ENCODE assay signal across 10 cellular contexts in genomic region chr2:11160731-11161455, GRCh38. TPM values are rescaled to one million over a fixed set of nuclear protein-coding genes. Genes with fewer than 3 reads are reported as not detected.
DNase-seq lines count a peak whose midpoint lies in the region; ATAC-seq and TF ChIP-seq lines count a peak whose summit lies in the region.
"Had no signal": no experiment of that assay in that cellular context is flagged by ENCODE, and none has a peak within 500 bp of the region (broad histone marks: within the 10 kb centered on the region; RNA-seq: fewer than 3 reads in every experiment).

No MANE protein-coding gene starts in this region.

- H3K27ac ChIP-seq in CD4-positive, alpha-beta T cell (ENCODE audit: low read depth, low read length) = no peak overlapping the region
- H3K27ac ChIP-seq: pancreas had no signal

- no peak for TF ChIP-seq CTCF in CD4-positive, alpha-beta T cell (IDR thresholded peaks at IDR 0.05)

- intact Hi-C loops in CD4-positive, alpha-beta T cell (cut with DNase I, micrococcal nuclease) = no loop called here

- peak overlapping the region; percentile 54 for H3K4me3 Mint-ChIP-seq in CD4-positive, alpha-beta T cell
- peak overlapping the region; percentile 36 for H3K4me3 Mint-ChIP-seq in activated naive CD8-positive, alpha-beta T cell treated with anti-CD3 and anti-CD28 coated beads, Interleukin-2, amount 50 U/mL, for 24 hours

- no peaks in the 10 kb centered on the region for H3K27me3 ChIP-seq in CD4-positive, alpha-beta T cell (ENCODE audit: control insufficient read depth, insufficient read depth, low read length)
- H3K27me3 ChIP-seq: pancreas had no signal

- H3K27me3 Mint-ChIP-seq in CD4-positive, alpha-beta T cell = no peaks in the 10 kb centered on the region
- H3K27me3 Mint-ChIP-seq in activated naive CD8-positive, alpha-beta T cell treated with anti-CD3 and anti-CD28 coated beads, Interleukin-2, amount 50 U/mL, for 24 hours = no peaks in the 10 kb centered on the region

- POLR2A ChIA-PET in CD4-positive, alpha-beta T cell (lab: Charles Lee) = no interaction called here

- H3K4me1 Mint-ChIP-seq in CD4-positive, alpha-beta T cell (ENCODE audit: low read depth) = peaks cover 28% of the 10 kb centered on the region
- peaks cover 15% of the 10 kb centered on the region for H3K4me1 Mint-ChIP-seq in activated naive CD8-positive, alpha-beta T cell treated with anti-CD3 and anti-CD28 coated beads, Interleukin-2, amount 50 U/mL, for 24 hours

- no peaks in the 10 kb centered on the region for H3K9me3 ChIP-seq in CD4-positive, alpha-beta T cell (ENCODE audit: control insufficient read depth, low read length)
- H3K9me3 ChIP-seq: pancreas had no signal

- peak overlapping the region; percentile 71 for H3K27ac Mint-ChIP-seq in CD4-positive, alpha-beta T cell
- H3K27ac Mint-ChIP-seq in activated naive CD8-positive, alpha-beta T cell treated with anti-CD3 and anti-CD28 coated beads, Interleukin-2, amount 50 U/mL, for 24 hours = peak overlapping the region; percentile 62

- CTCF ChIA-PET in CD4-positive, alpha-beta T cell (lab: Charles Lee) = interaction anchor here (0.8 kb wide), 1 partner anchor 31 kb away, joined by 3 read pairs; no protein-coding TSS in a partner anchor

- peak; percentile 69 for ATAC-seq in CD4-positive, alpha-beta T cell (ENCODE audit: poor library complexity)
- ATAC-seq in HG03097 (IDR thresholded peaks at IDR 0.05; ENCODE audit: low FRiP score, unreplicated experiment) = peak; percentile 55
- ATAC-seq in activated naive CD8-positive, alpha-beta T cell treated with anti-CD3 and anti-CD28 coated beads, Interleukin-2, amount 50 U/mL, for 24 hours = peak; percentile 45
- ATAC-seq: pancreas had no signal

- no peak for DNase-seq in CD4-positive, alpha-beta T cell
- DNase-seq in GM19238 (ENCODE audit: insufficient read length, low spot score) = peak; percentile 51
- no peak for DNase-seq in activated naive CD8-positive, alpha-beta T cell treated with anti-CD3 and anti-CD28 coated beads, Interleukin-2, amount 50 U/mL, for 24 hours
- no peak for DNase-seq in NCI-H2081 (lab: John Stamatoyannopoulos, UW)
- no peak for DNase-seq in SKM-1 treated with dmso at 0.1 percent for 144 hours (lab: John Stamatoyannopoulos, UW; ENCODE audit: unreplicated experiment)
- DNase-seq in NK-92 treated with Interleukin-12 subunit alpha and Interleukin-12 subunit beta, amount 100 ng/mL, for 24 hours (lab: John Stamatoyannopoulos, UW) = no peak
- no peak for DNase-seq in NCI-H1436 treated with DMSO at 0.1 percent for 48 hours (lab: John Stamatoyannopoulos, UW)
- DNase-seq: NCI-H446 treated with DMSO at 0.1 percent for 48 hours had no signal

- H3K9me3 Mint-ChIP-seq in CD4-positive, alpha-beta T cell = no peaks in the 10 kb centered on the region
- H3K9me3 Mint-ChIP-seq in activated naive CD8-positive, alpha-beta T cell treated with anti-CD3 and anti-CD28 coated beads, Interleukin-2, amount 50 U/mL, for 24 hours = no peaks in the 10 kb centered on the region

- peaks cover 7% of the 10 kb centered on the region for H3K36me3 Mint-ChIP-seq in CD4-positive, alpha-beta T cell (ENCODE audit: low read depth)
- H3K36me3 Mint-ChIP-seq in activated naive CD8-positive, alpha-beta T cell treated with anti-CD3 and anti-CD28 coated beads, Interleukin-2, amount 50 U/mL, for 24 hours (ENCODE audit: low read depth) = peaks cover 3% of the 10 kb centered on the region

RNA-seq across cellular contexts. Expression of gene SLC66A3, which starts 5.6 kb away (rescaled TPM):
- 1 to 10 TPM; 6.9 to 7.3 TPM for total RNA-seq in CD4-positive, alpha-beta T cell
